Comparison of ENCODE assay signal across 9 cellular contexts in the genomic region with DNA sequence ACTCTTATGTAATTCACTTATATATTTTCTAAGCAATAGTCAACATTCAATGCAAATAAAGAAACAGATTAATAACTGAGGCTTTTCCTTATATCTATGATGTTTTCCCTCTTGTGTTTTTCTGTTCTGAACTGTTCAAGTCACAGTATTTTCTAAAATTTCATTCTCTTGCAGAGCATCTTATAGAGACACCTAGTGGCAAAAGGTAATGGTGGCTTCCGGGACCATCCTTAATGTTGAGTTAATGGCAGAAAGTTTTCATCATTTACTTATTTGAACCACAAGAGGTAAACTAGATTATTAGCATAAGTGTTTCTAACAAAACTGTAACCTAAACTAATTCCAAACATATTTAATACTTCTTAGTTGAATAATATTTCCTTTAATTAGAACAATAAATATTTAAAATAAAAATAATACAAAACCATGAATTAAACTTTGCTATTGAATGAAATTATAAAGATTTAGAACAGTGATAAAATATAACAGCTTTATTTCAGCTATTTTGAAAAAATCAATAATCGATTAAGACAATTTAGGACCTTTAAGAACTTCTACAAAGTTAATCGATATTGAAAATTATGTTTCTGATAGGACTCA. TPM values are rescaled to one million over a fixed set of nuclear protein-coding genes. Genes with fewer than 3 reads are reported as not detected.
DNase-seq lines count a peak whose midpoint lies in the region; ATAC-seq, FAIRE-seq and TF ChIP-seq lines count a peak whose summit lies in the region.
"Had no signal": no experiment of that assay in that cellular context is flagged by ENCODE, and none has a peak within 500 bp of the region (broad histone marks: within the 10 kb centered on the region; RNA-seq: fewer than 3 reads in every experiment).

No MANE protein-coding gene starts in this region.

- H4K91ac ChIP-seq in H1 (replicated peaks; ENCODE audit: insufficient read length, low read length) = no peak overlapping the region

- H3K79me2 ChIP-seq in H1 (ENCODE audit: control insufficient read depth in 1 of 2, insufficient read depth in 2 of 2, low read length in 2 of 2) = no peaks in the 10 kb centered on the region

- H3K4me1 Mint-ChIP-seq in stimulated activated memory B cell treated with anti-CD40 and anti-IgM and Interleukin-4, amounts not matched to agents 10 μg/mL and 1 μg/mL and 100 μg/mL, for 72 hours = peaks cover 9% of the 10 kb centered on the region

- no peak overlapping the region for H3K23ac ChIP-seq in H1 (ENCODE audit: insufficient read length)

- H3K36me3 ChIP-seq in H1 (ENCODE audit: control insufficient read depth in 2 of 4, insufficient read depth in 4 of 4, low read length in 3 of 4) (no peaks in the 10 kb centered on the region), transverse colon (no peaks in the 10 kb centered on the region)

- H3K4me2 ChIP-seq in H1 (ENCODE audit: insufficient read depth in 1 of 2, low read depth in 2 of 2, low read length in 2 of 2) = no peak overlapping the region

- no peak overlapping the region for H3K4ac ChIP-seq in H1 (replicated peaks; ENCODE audit: insufficient read length, low read depth, low read length)

- no peak overlapping the region for H3K56ac ChIP-seq in H1 (replicated peaks; ENCODE audit: insufficient read length, low read depth, low read length)

- H3K14ac ChIP-seq in H1 (ENCODE audit: insufficient read length) = no peak overlapping the region

- no peak overlapping the region for H2AFZ ChIP-seq in H1 (ENCODE audit: low read length)

- POLR2A ChIA-PET in H1 (lab: Charles Lee; ENCODE audit: partially characterized antibody) = no interaction called here

- no peak overlapping the region for H3K18ac ChIP-seq in H1 (ENCODE audit: extremely low read depth, low read length)

- no peak overlapping the region for H3K9ac ChIP-seq in H1 (replicated peaks in 1 of 4; ENCODE audit: extremely low read depth in 1 of 4, low read depth in 3 of 4, low read length in 3 of 4)

- no peak overlapping the region for H3K4me3 Mint-ChIP-seq in stimulated activated memory B cell treated with anti-CD40 and anti-IgM and Interleukin-4, amounts not matched to agents 10 μg/mL and 1 μg/mL and 100 μg/mL, for 72 hours
- H3K4me3 Mint-ChIP-seq: T-helper 1 cell treated with Interleukin-12 subunit alpha and Interleukin-12 subunit beta and Interleukin-4 antibody, amounts not matched to agents 30 μg/mL and 1 μg/mL, for 36 hours had no signal

- H3K27me3 ChIP-seq in H1 (replicated peaks in 1 of 4; ENCODE audit: control insufficient read depth in 3 of 4, extremely low read depth in 1 of 4, insufficient read depth in 3 of 4, low read length in 3 of 4) (peaks cover 11 to 14% (median 13%) of the 10 kb centered on the region in 4 experiments; a peak in 6 of 7 replicates), transverse colon (peaks cover 50% of the 10 kb centered on the region)

- H3K9me3 ChIP-seq in H1 (ENCODE audit: insufficient read depth in 2 of 2, low read depth in 1 of 2, low read length in 1 of 2) (no peaks in the 10 kb centered on the region), transverse colon (no peaks in the 10 kb centered on the region)

- peaks cover 25% of the 10 kb centered on the region for H3K23me2 ChIP-seq in H1 (ENCODE audit: low read depth, low read length)

- peak; percentile 68 to 74 for TF ChIP-seq RAD21 in H1 (IDR thresholded peaks at IDR 0.05 in 1 of 2, conservative IDR thresholded peaks at IDR 0.05 in 1 of 2; ENCODE audit: low read depth in 2 of 2, low read length in 2 of 2)

- intact Hi-C loops in transverse colon (cut with DNase I; ENCODE audit: low total_unique reads) = no loop called here

- peaks cover 4 to 11% (median 7%) of the 10 kb centered on the region in 4 experiments; a peak in 6 of 7 replicates for H3K4me1 ChIP-seq in H1 (replicated peaks in 1 of 4; ENCODE audit: control insufficient read depth in 3 of 4, insufficient read depth in 4 of 4, low read length in 3 of 4)
- peaks cover 3 to 33% (median 21%) of the 10 kb centered on the region in 4 donors for H3K4me1 ChIP-seq in transverse colon

- CTCF ChIA-PET in H1 (lab: Charles Lee; ENCODE audit: partially characterized antibody) = interaction anchor here (1.3 kb wide), 1 partner anchor 388 kb away, joined by 3 read pairs; no protein-coding TSS in a partner anchor

- H3K9me3 Mint-ChIP-seq in stimulated activated memory B cell treated with anti-CD40 and anti-IgM and Interleukin-4, amounts not matched to agents 10 μg/mL and 1 μg/mL and 100 μg/mL, for 72 hours = peaks cover 6% of the 10 kb centered on the region
- H3K9me3 Mint-ChIP-seq: T-helper 1 cell treated with Interleukin-12 subunit alpha and Interleukin-12 subunit beta and Interleukin-4 antibody, amounts not matched to agents 30 μg/mL and 1 μg/mL, for 36 hours had no signal

- peak; percentile 38; the same call in 1 of the 2 replicates for TF ChIP-seq CTCF in GM12874 (IDR thresholded peaks at IDR 0.05; ENCODE audit: insufficient read depth, low read depth, low read length)
- TF ChIP-seq CTCF in H1 (IDR thresholded peaks at IDR 0.05; ENCODE audit: control extremely low read depth in 1 of 3, insufficient read depth in 1 of 3, low read depth in 1 of 3, low read length in 3 of 3) = peak in 2 of 3 experiments; percentile 41 to 65; a peak in 2 of 4 replicates
- peak in 4 of 5 experiments; percentile 24 to 34 (median 28) for TF ChIP-seq CTCF in transverse colon (IDR thresholded peaks at IDR 0.05)

- H4K8ac ChIP-seq in H1 (ENCODE audit: extremely low read depth, insufficient read depth, low read length) = no peak overlapping the region

- H3K27ac ChIP-seq in H1 (ENCODE audit: low read depth, low read length) (no peak overlapping the region), transverse colon (no peak overlapping the region)

- ATAC-seq in HG02885 (IDR thresholded peaks at IDR 0.05; ENCODE audit: poor library complexity, unreplicated experiment) (peak; percentile 58), GM21786 (IDR thresholded peaks at IDR 0.05; ENCODE audit: unreplicated experiment) (no peak)
- no peak for ATAC-seq in stimulated activated memory B cell treated with anti-CD40 and anti-IgM and Interleukin-4, amounts not matched to agents 10 μg/mL and 1 μg/mL and 100 μg/mL, for 72 hours

- H2BK20ac ChIP-seq in H1 (ENCODE audit: low read length) = no peak overlapping the region

- no peak overlapping the region for H2BK12ac ChIP-seq in H1 (ENCODE audit: low read depth, low read length)

- H4K5ac ChIP-seq in H1 (ENCODE audit: insufficient read length, low read depth, low read length) = no peak overlapping the region

- H4K20me1 ChIP-seq in H1 (replicated peaks in 1 of 2; ENCODE audit: control insufficient read depth in 1 of 2, insufficient read depth in 2 of 2, low read length in 2 of 2) = peaks cover 6 to 8% of the 10 kb centered on the region in 2 experiments

- FAIRE-seq in H1 (lab: Jason Lieb, UNC) = peak; percentile 90

- H3K27ac Mint-ChIP-seq in stimulated activated memory B cell treated with anti-CD40 and anti-IgM and Interleukin-4, amounts not matched to agents 10 μg/mL and 1 μg/mL and 100 μg/mL, for 72 hours = no peak overlapping the region
- H3K27ac Mint-ChIP-seq: T-helper 1 cell treated with Interleukin-12 subunit alpha and Interleukin-12 subunit beta and Interleukin-4 antibody, amounts not matched to agents 30 μg/mL and 1 μg/mL, for 36 hours had no signal

- peaks cover 37% of the 10 kb centered on the region for H3K27me3 Mint-ChIP-seq in stimulated activated memory B cell treated with anti-CD40 and anti-IgM and Interleukin-4, amounts not matched to agents 10 μg/mL and 1 μg/mL and 100 μg/mL, for 72 hours

- no peak overlapping the region for H2BK15ac ChIP-seq in H1 (ENCODE audit: low read length)

- DNase-seq in NCI-H69 (lab: John Stamatoyannopoulos, UW) = peak; percentile 85
- no peak for DNase-seq in H1 (ENCODE audit: low read depth in 1 of 2, low spot score in 2 of 2)
- no peak for DNase-seq in transverse colon
- no peak for DNase-seq in germinal center (ENCODE audit: low spot score)

- no peak overlapping the region for H2BK5ac ChIP-seq in H1 (ENCODE audit: low read depth, low read length)

- TF ChIP-seq POLR2A in H1 (IDR thresholded peaks at IDR 0.05; ENCODE audit: control extremely low read depth in 1 of 2, low read depth in 2 of 2, low read length in 2 of 2) = no peak
- no peak for TF ChIP-seq POLR2A in transverse colon (IDR thresholded peaks at IDR 0.05)

- WGBS in H1 (ENCODE audit: extremely low coverage in 1 of 2, insufficient coverage in 1 of 2, insufficient read length in 1 of 2, insufficient replicate concordance in 2 of 2, low coverage in 1 of 2, low lambda C conversion rate in 2 of 2, missing lambda C conversion rate in 1 of 2), 2 experiments = 38% methylated on average over 3 of the region's 3 CpGs; no CpG with 5 or more reads in 1 of the 2 experiments
- WGBS in transverse colon (ENCODE audit: low coverage in 1 of 2), 2 donors = 39 to 42% methylated on average over 3 of the region's 3 CpGs

- no peaks in the 10 kb centered on the region for H3K79me1 ChIP-seq in H1 (ENCODE audit: low read depth, low read length)

- H3K4me3 ChIP-seq in H1 (ENCODE audit: extremely low read depth in 1 of 4, insufficient read depth in 2 of 4, low read depth in 3 of 4, low read length in 4 of 4) (no peak overlapping the region), transverse colon (no peak overlapping the region)

- H2BK120ac ChIP-seq in H1 (replicated peaks; ENCODE audit: low read depth, low read length) = no peak overlapping the region

- in situ Hi-C loops in transverse colon (cut with MboI; ENCODE audit: low pct_ligation_motif_present in 1 of 4, low pct_unique_long_range_greater_than_20kb in 1 of 4, low sequenced_read_pairs in 3 of 4) = no loop called here

- TF ChIP-seq EP300 in H1 (IDR thresholded peaks at IDR 0.05; ENCODE audit: borderline replicate concordance in 1 of 2, low read depth in 2 of 2, low read length in 2 of 2) (no peak), transverse colon (IDR thresholded peaks at IDR 0.05; ENCODE audit: low read depth) (no peak)

- no peaks in the 10 kb centered on the region for H3K36me3 Mint-ChIP-seq in stimulated activated memory B cell treated with anti-CD40 and anti-IgM and Interleukin-4, amounts not matched to agents 10 μg/mL and 1 μg/mL and 100 μg/mL, for 72 hours

- H2AK5ac ChIP-seq in H1 (ENCODE audit: low read depth, low read length) = no peak overlapping the region

TF ChIP-seq in H1, 55 proteins besides CTCF, POLR2A, EP300 and RAD21 (continues in another document):
- no peak for TF ChIP-seq TAF1 (IDR thresholded peaks at IDR 0.05; ENCODE audit: low read depth, low read length)
- TF ChIP-seq RXRA (IDR thresholded peaks at IDR 0.05; ENCODE audit: insufficient read depth, low read depth, low read length) = no peak

RNA-seq across cellular contexts. Expression of a gene that starts 1.7 kb away (rescaled TPM):
- 0.90 and 1.1 TPM in 2 replicates for total RNA-seq in H1 (2021; fragmentation: NEBNext Ultra II Directional; extraction: Animal tissue kit (Norgen Biotek cat#: 25700))
- 0.27 and 0.42 TPM in 2 replicates for polyA plus RNA-seq in H1 (2011; rRNA removed)
- 0.37 TPM for polyA plus RNA-seq in H1 (2011; cell fraction: cytosol; rRNA removed)
- polyA plus RNA-seq in H1 (2011; cell fraction: nucleus; rRNA removed) = 0.73 TPM
- 0.51 to 0.58 TPM (median 0.55 TPM) in 4 replicates for polyA plus RNA-seq in H1 (2012, experiment 1 of 2)
- polyA plus RNA-seq in H1 (2012, experiment 2 of 2) = 0.41 TPM
- polyA plus RNA-seq in H1 (2013, experiment 1 of 2) = 1.4 TPM
- polyA plus RNA-seq in H1 (2013, experiment 2 of 2) = 1.3 TPM
- 0.66 TPM in 2 replicates for polyA minus RNA-seq in H1 (2011; rRNA and poly(A)+ RNA removed)
- 0.59 TPM for polyA minus RNA-seq in H1 (2011; cell fraction: cytosol; rRNA and poly(A)+ RNA removed)
- polyA minus RNA-seq in H1 (2011; cell fraction: nucleus; rRNA and poly(A)+ RNA removed) = 2.0 TPM
- total RNA-seq in transverse colon = under 1 TPM in 3 of 4 donors, not detected in 1; 0.14 to 0.40 (median 0.16) TPM
